Comparison of ENCODE assay signal across 24 cellular contexts in the genomic region with DNA sequence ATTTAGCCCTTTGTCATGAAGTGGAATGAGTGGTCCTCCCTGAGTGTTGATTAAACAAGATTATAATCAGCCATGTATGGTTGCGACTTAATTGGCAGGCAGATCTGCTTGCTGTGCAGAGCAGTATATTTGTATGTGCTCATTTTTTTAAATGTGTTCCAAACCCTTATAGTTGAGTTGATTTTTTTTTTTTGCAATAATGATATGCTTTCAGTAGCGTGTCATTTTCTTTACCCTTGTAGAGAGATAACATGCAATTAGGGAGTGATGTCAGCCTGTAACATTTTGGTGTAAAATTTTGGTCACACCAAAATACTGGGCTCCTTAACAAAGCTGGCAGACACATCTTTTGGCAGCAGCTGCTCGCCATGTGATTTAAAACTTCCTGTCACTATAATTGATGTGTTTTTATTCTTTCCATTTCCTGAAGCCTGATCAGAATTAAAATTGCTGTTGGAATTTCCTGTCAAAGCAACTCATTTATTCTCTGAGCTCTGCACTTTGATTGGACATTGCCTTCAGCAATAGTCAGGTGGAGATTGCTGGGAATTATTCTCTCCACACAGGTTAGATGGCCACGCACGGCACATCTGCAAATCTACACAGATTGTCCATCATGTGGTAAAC.
DNase-seq lines count a peak whose midpoint lies in the region; ATAC-seq, FAIRE-seq and TF ChIP-seq lines count a peak whose summit lies in the region.
"Had no signal": no experiment of that assay in that cellular context is flagged by ENCODE, and none has a peak within 500 bp of the region (broad histone marks: within the 10 kb centered on the region; RNA-seq: fewer than 3 reads in every experiment).

No MANE protein-coding gene starts in this region.

- no peak for TF ChIP-seq POLR2A in endothelial cell of umbilical vein (IDR thresholded peaks at IDR 0.05; ENCODE audit: low read depth, low read length)

- no TSS peak for BruUV-seq in endothelial cell of umbilical vein (replicated peaks; lab: Mats Ljungman, UMichigan)

- peaks cover 2 to 7% of the 10 kb centered on the region in 2 experiments for H3K27me3 ChIP-seq in endothelial cell of umbilical vein (ENCODE audit: control insufficient read depth in 2 of 2, insufficient read depth in 2 of 2, low read length in 2 of 2)
- H3K27me3 ChIP-seq in Karpas-422 (ENCODE audit: low read length): no peaks in the 10 kb centered on the region
- H3K27me3 ChIP-seq: Peyer's patch, uterus had no signal

- H3K36me3 ChIP-seq in endothelial cell of umbilical vein (ENCODE audit: control insufficient read depth in 2 of 2, extremely low read depth in 1 of 2, insufficient read depth in 2 of 2, low read length in 2 of 2) (no peaks in the 10 kb centered on the region), Karpas-422 (ENCODE audit: insufficient read depth, low read length) (no peaks in the 10 kb centered on the region)
- H3K36me3 ChIP-seq: Peyer's patch, uterus had no signal

- H3K79me2 ChIP-seq in endothelial cell of umbilical vein (ENCODE audit: control insufficient read depth, insufficient read depth, low read length) (no peaks in the 10 kb centered on the region), Karpas-422 (ENCODE audit: low read length) (no peaks in the 10 kb centered on the region)
- H3K79me2 ChIP-seq: hepatocyte had no signal

- H3K9me3 ChIP-seq in endothelial cell of umbilical vein (replicated peaks; ENCODE audit: control insufficient read depth, insufficient read depth, low read length) (no peaks in the 10 kb centered on the region), Karpas-422 (ENCODE audit: low read length) (no peaks in the 10 kb centered on the region)
- H3K9me3 ChIP-seq: Peyer's patch, uterus had no signal

- intact Hi-C loops in endothelial cell of umbilical vein (cut with micrococcal nuclease): loop anchor here (1.0 kb wide), 3 partner anchors 11 to 26 kb away; no protein-coding TSS in a partner anchor

- dilution Hi-C loops in endothelial cell of umbilical vein (cut with MboI; ENCODE audit: extremely low pct_ligation_motif_present, low sequenced_read_pairs): no loop called here

- H3K4me1 ChIP-seq in endothelial cell of umbilical vein (ENCODE audit: control insufficient read depth, extremely low read depth, insufficient read depth, low read length): peaks cover 17% of the 10 kb centered on the region
- H3K4me1 ChIP-seq in Karpas-422 (ENCODE audit: low read length): no peaks in the 10 kb centered on the region; the same call in 1 of the 2 replicates
- H3K4me1 ChIP-seq: Peyer's patch, uterus had no signal

- H3K4me3 ChIP-seq in endothelial cell of umbilical vein (replicated peaks in 1 of 3; ENCODE audit: insufficient read depth in 1 of 3, low read depth in 1 of 3, low read length in 3 of 3) (no peak overlapping the region), Karpas-422 (ENCODE audit: low read length) (no peak overlapping the region)
- H3K4me3 ChIP-seq: hepatocyte, Peyer's patch, uterus had no signal

- TF ChIP-seq CTCF in endothelial cell of umbilical vein (IDR thresholded peaks at IDR 0.05; ENCODE audit: extremely low read depth in 1 of 2, insufficient read depth in 1 of 2, low read depth in 1 of 2, low read length in 2 of 2): no peak

- H3K4me2 ChIP-seq in endothelial cell of umbilical vein (ENCODE audit: insufficient read depth, low read length) (peak overlapping the region; percentile 63), Karpas-422 (ENCODE audit: low read depth, low read length, poor library complexity, severe bottlenecking) (no peak overlapping the region)
- H3K4me2 ChIP-seq: hepatocyte had no signal

- POLR2A ChIA-PET in endothelial cell of umbilical vein (lab: Charles Lee): no interaction called here

- CTCF ChIA-PET in endothelial cell of umbilical vein (lab: Charles Lee): interaction anchor here (1.0 to 2.8 kb wide), 4 partner anchors 11 to 174 kb away, joined by 3 to 12 read pairs (median 4); no protein-coding TSS in a partner anchor

- DNase-seq in DMS153 (lab: John Stamatoyannopoulos, UW): peak; percentile 95
- DNase-seq in NCI-H146 (lab: John Stamatoyannopoulos, UW): peak; percentile 52
- peak; percentile 99 for DNase-seq in NCI-H69 (lab: John Stamatoyannopoulos, UW)
- DNase-seq in endothelial cell of umbilical vein (ENCODE audit: low read depth, low spot score): peak; percentile 87
- DNase-seq in ureter (ENCODE audit: low spot score): no peak
- DNase-seq in GF-D8 (lab: John Stamatoyannopoulos, UW): no peak
- DNase-seq in Karpas-422: no peak
- DNase-seq: activated CD4-positive, CD25-positive, alpha-beta regulatory T cell treated with anti-CD3 and anti-CD28 coated beads, Interleukin-2, amount 50 U/mL, for 72 hours; activated effector memory CD4-positive, alpha-beta T cell treated with Interleukin-2 at 50 U/mL for 16 hours; amniotic stem cell; CD8-positive, alpha-beta memory T cell; H7; IMR-90; kidney; MV-4-11; NCI-H526 treated with DMSO at 0.1 percent for 48 hours; Peyer's patch; small intestine; stimulated activated CD4-positive, alpha-beta T cell treated with anti-CD3 and anti-CD28 coated beads, Interleukin-4, amount 100 ng/mL, for 24 hours; T1000; uterus had no signal

- H3K9ac ChIP-seq in endothelial cell of umbilical vein (replicated peaks; ENCODE audit: extremely low read depth, insufficient read depth, low read length) (no peak overlapping the region), Karpas-422 (ENCODE audit: low read length) (no peak overlapping the region)

- no peaks in the 10 kb centered on the region for H4K20me1 ChIP-seq in endothelial cell of umbilical vein (replicated peaks; ENCODE audit: control insufficient read depth, extremely low read depth, insufficient read depth, low read length)
- no peaks in the 10 kb centered on the region for H4K20me1 ChIP-seq in Karpas-422 (ENCODE audit: insufficient read depth, low read depth, low read length)

- H3K9me2 ChIP-seq in Karpas-422 (replicated peaks; ENCODE audit: insufficient read depth, low read length): no peaks in the 10 kb centered on the region

- ATAC-seq in GM18511 (IDR thresholded peaks at IDR 0.05; ENCODE audit: unreplicated experiment): no peak
- ATAC-seq: SK-N-SH treated with all-trans-retinoic acid at 6 μM for 48 hours had no signal

- H3K9me1 ChIP-seq in endothelial cell of umbilical vein (replicated peaks; ENCODE audit: control insufficient read depth, extremely low read depth, insufficient read depth, low read length): no peaks in the 10 kb centered on the region

- H2AFZ ChIP-seq in endothelial cell of umbilical vein (ENCODE audit: low read depth, low read length): no peak overlapping the region
- H2AFZ ChIP-seq in Karpas-422 (ENCODE audit: low read length): no peak overlapping the region
- H2AFZ ChIP-seq: hepatocyte had no signal

- H3K27ac ChIP-seq in endothelial cell of umbilical vein (ENCODE audit: insufficient read depth, low read depth, low read length) (no peak overlapping the region), Karpas-422 (ENCODE audit: low read length) (no peak overlapping the region)
- H3K27ac ChIP-seq: hepatocyte, Peyer's patch, uterus had no signal

- FAIRE-seq in endothelial cell of umbilical vein (lab: Jason Lieb, UNC): peak; percentile 82
- FAIRE-seq: kidney, small intestine had no signal

TF ChIP-seq in endothelial cell of umbilical vein, 7 proteins besides CTCF, POLR2A, EP300 and RAD21:
- TF ChIP-seq JUN (IDR thresholded peaks at IDR 0.05; ENCODE audit: borderline replicate concordance, insufficient read depth, insufficient read length, low read depth) (peak; percentile 10), EZH2 (IDR thresholded peaks at IDR 0.05; ENCODE audit: borderline replicate concordance, low read depth, low read length, severe bottlenecking) (no peak)

Comparison
In these comparisons a context has a peak if more than half of its experiments do, and no peak if none do; other contexts are left out.
1. DNase-seq: peak in DMS153 (single experiment), NCI-H146 (single experiment), NCI-H69 (single experiment) and endothelial cell of umbilical vein (single experiment); none in ureter (single experiment), GF-D8 (single experiment) and Karpas-422 (single experiment).